8 cellular contexts compared by ENCODE assay signal in genomic region chr6:41545174-41545702, GRCh38. TPM values are rescaled to one million over a fixed set of nuclear protein-coding genes. Genes with fewer than 3 reads are reported as not detected.
A peak's percentile ranks its signal among the peaks of the same experiment; 100 is the strongest.
DNase-seq lines count a peak whose midpoint lies in the region; ATAC-seq, FAIRE-seq and TF ChIP-seq lines count a peak whose summit lies in the region.

No MANE protein-coding gene starts in this region.

- no peak for ATAC-seq in naive B cell (ENCODE audit: low read depth in 2 of 2)

- FAIRE-seq in bronchial epithelial cell (lab: Jason Lieb, UNC) = no peak

- TF ChIP-seq CTCF in BJ (IDR thresholded peaks at IDR 0.05; ENCODE audit: insufficient read depth, low read depth, low read length) (no peak), bronchial epithelial cell (IDR thresholded peaks at IDR 0.05; ENCODE audit: insufficient read depth, low read length, severe bottlenecking) (no peak)

- H3K4me3 Mint-ChIP-seq in IgD-negative memory B cell = peak overlapping the region; percentile 51 to 94 (median 90)
- peak overlapping the region; percentile 82 to 97 (median 90) for H3K4me3 Mint-ChIP-seq in naive B cell

- H3K27ac Mint-ChIP-seq in IgD-negative memory B cell (peak overlapping the region; percentile 1 to 36 (median 31)), naive B cell (peak overlapping the region; percentile 36 to 97 (median 72))

- H3K9me3 Mint-ChIP-seq in IgD-negative memory B cell = no peaks in the 10 kb centered on the region
- H3K9me3 Mint-ChIP-seq in naive B cell = no peaks in the 10 kb centered on the region

- CTCF ChIA-PET in BJ (lab: Yijun Ruan, JAX) = interaction anchor here (1.9 to 2.0 kb wide), 2 partner anchors 16 to 28 kb away, joined by 4 to 5 read pairs; no protein-coding TSS in a partner anchor

- in situ Hi-C loops in G401 (cut with HindIII; ENCODE audit: low sequenced_read_pairs) = no loop called here

- no peaks in the 10 kb centered on the region for H3K36me3 ChIP-seq in BJ (ENCODE audit: control insufficient read depth, insufficient read depth, low read length)
- no peaks in the 10 kb centered on the region for H3K36me3 ChIP-seq in bronchial epithelial cell (ENCODE audit: control insufficient read depth, insufficient read depth, low read length)

- POLR2A ChIA-PET in BJ (lab: Charles Lee) = no interaction called here

- peaks cover 7% of the 10 kb centered on the region for H3K27me3 Mint-ChIP-seq in IgD-negative memory B cell
- H3K27me3 Mint-ChIP-seq in naive B cell = peaks cover 0 to 9% (median 0%) of the 10 kb centered on the region in 3 donors

- no peaks in the 10 kb centered on the region for H3K36me3 Mint-ChIP-seq in IgD-negative memory B cell
- H3K36me3 Mint-ChIP-seq in naive B cell = no peaks in the 10 kb centered on the region

- DNase-seq in BJ (ENCODE audit: low read depth) (no peak), bronchial epithelial cell (ENCODE audit: low read depth) (no peak), naive B cell (no peak), germinal center (ENCODE audit: low spot score) (no peak), G401 (ENCODE audit: low spot score) (no peak), NCI-H526 treated with DMSO at 0.1 percent for 48 hours (lab: John Stamatoyannopoulos, UW) (no peak), NCI-H2081 (lab: John Stamatoyannopoulos, UW) (no peak)

- H3K4me3 ChIP-seq in BJ (ENCODE audit: low read depth, low read length) (peak overlapping the region; percentile 90), bronchial epithelial cell (ENCODE audit: low read depth, low read length) (peak overlapping the region; percentile 60)

- H3K27me3 ChIP-seq in BJ (ENCODE audit: control insufficient read depth, insufficient read depth, low read length) (no peaks in the 10 kb centered on the region), bronchial epithelial cell (ENCODE audit: control insufficient read depth, insufficient read depth, low read length) (no peaks in the 10 kb centered on the region)

- H3K4me1 Mint-ChIP-seq in IgD-negative memory B cell (peaks cover 9 to 17% (median 15%) of the 10 kb centered on the region in 3 donors), naive B cell (peaks cover 39 to 43% (median 43%) of the 10 kb centered on the region in 3 donors)

RNA-seq across cellular contexts. Expression of gene FOXP4, which starts 0.9 kb away (rescaled TPM):
- 1.9 and 4.0 TPM in 2 replicates for polyA plus RNA-seq in BJ (2011; rRNA removed)
- polyA minus RNA-seq in BJ (2011; rRNA and poly(A)+ RNA removed) = 3.3 and 6.2 TPM in 2 replicates
- 2.6 TPM for polyA plus RNA-seq in IgD-negative memory B cell
- total RNA-seq in bronchial epithelial cell = 2.1 and 2.3 TPM in 2 replicates
- polyA plus RNA-seq in naive B cell (ENCODE audit: low read depth in 6 of 6) = 1 to 10 TPM in 5 of 6 donors, under 1 TPM in 1; 0.55 to 4.7 (median 2.2) TPM
- 2.3 and 2.6 TPM in 2 replicates for total RNA-seq in G401 (2014; rRNA removed; shearing (Covaris generic))
